In the genomic region with DNA sequence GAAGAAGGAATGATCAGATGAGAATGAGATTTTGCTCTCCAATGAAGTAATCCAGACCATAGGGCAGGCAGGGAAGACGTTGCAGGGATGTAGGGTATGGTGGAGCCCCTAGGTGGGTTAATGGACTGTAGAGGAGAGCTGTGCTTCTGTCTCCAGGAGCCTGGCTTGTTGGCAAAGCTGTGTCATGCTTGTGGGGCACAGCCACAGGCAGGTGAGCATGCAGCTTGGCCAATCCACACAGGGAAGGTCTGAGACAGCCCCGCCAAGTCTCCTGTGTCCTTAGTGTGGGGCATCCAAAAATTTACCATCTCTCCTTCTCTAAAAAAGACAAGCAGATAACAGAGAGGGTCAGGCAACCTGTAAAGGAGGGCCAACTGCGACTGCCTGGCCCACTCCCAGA, we compare ENCODE assay signal across 18 cellular contexts.
A peak's percentile ranks its signal among the peaks of the same experiment; 100 is the strongest.
DNase-seq lines count a peak whose midpoint lies in the region; ATAC-seq and TF ChIP-seq lines count a peak whose summit lies in the region.
"Had no signal": no experiment of that assay in that cellular context is flagged by ENCODE, and none has a peak within 500 bp of the region (broad histone marks: within the 10 kb centered on the region; RNA-seq: fewer than 3 reads in every experiment).

No MANE protein-coding gene starts in this region.

- DNase-seq in activated CD4-positive, alpha-beta T cell treated with anti-CD3 and anti-CD28 coated beads, Interleukin-2, amount 10 ng/mL, durations not matched to agents 7 days and 5 days = no peak
- DNase-seq in activated CD4-positive, alpha-beta T cell treated with anti-CD3 and anti-CD28 coated beads for 48 hours = no peak
- DNase-seq in T-helper 17 cell = no peak
- peak; percentile 76 for DNase-seq in thyroid gland
- DNase-seq in uterus = no peak
- no peak for DNase-seq in SJCRH30
- DNase-seq: AML-193; Caco-2; Calu3; CD4-positive, alpha-beta T cell; CD8-positive, alpha-beta T cell; DMS79 treated with DMSO at 0.1 percent for 48 hours; GF-D8 had no signal

- no peak for TF ChIP-seq POLR2A in thyroid gland (IDR thresholded peaks at IDR 0.05)
- no peak for TF ChIP-seq POLR2A in uterus (IDR thresholded peaks at IDR 0.05)

- H3K27ac ChIP-seq in thyroid gland = peak overlapping the region; percentile 55 to 89 (median 88)
- no peak overlapping the region for H3K27ac ChIP-seq in uterus
- H3K27ac ChIP-seq in SJCRH30 = no peak overlapping the region
- H3K27ac ChIP-seq: 22Rv1; A549; BLaER1 treated with 17β-estradiol and CSF1 and Interleukin-3, amounts not matched to agents 10 nM and 100 nM; C4-2B had no signal

- no peak for ATAC-seq in T-helper 17 cell
- ATAC-seq: A549; CD8-positive, alpha-beta T cell had no signal

- H3K9me3 Mint-ChIP-seq in activated CD4-positive, alpha-beta T cell treated with anti-CD3 and anti-CD28 coated beads, Interleukin-2, amount 10 ng/mL, durations not matched to agents 7 days and 5 days = no peaks in the 10 kb centered on the region
- H3K9me3 Mint-ChIP-seq: CD4-positive, alpha-beta T cell; CD8-positive, alpha-beta T cell had no signal

- TF ChIP-seq CTCF in thyroid gland (IDR thresholded peaks at IDR 0.05) (no peak), uterus (IDR thresholded peaks at IDR 0.05) (no peak)

- intact Hi-C loops in thyroid gland (cut with DNase I) (no loop called here), uterus (cut with DNase I; ENCODE audit: low total_unique reads) (no loop called here)

- CTCF ChIA-PET in activated CD4-positive, alpha-beta T cell treated with anti-CD3 and anti-CD28 coated beads, Interleukin-2, amount 10 ng/mL, durations not matched to agents 7 days and 5 days (lab: Charles Lee) = no interaction called here

- H3K4me3 Mint-ChIP-seq in activated CD4-positive, alpha-beta T cell treated with anti-CD3 and anti-CD28 coated beads, Interleukin-2, amount 10 ng/mL, durations not matched to agents 7 days and 5 days = no peak overlapping the region
- no peak overlapping the region for H3K4me3 Mint-ChIP-seq in T-helper 17 cell
- H3K4me3 Mint-ChIP-seq: B cell; CD4-positive, alpha-beta T cell; CD8-positive, alpha-beta T cell had no signal

- WGBS in thyroid gland, 2 donors = 56 to 67% methylated on average over 3 of the region's 3 CpGs

- POLR2A ChIA-PET in activated CD4-positive, alpha-beta T cell treated with anti-CD3 and anti-CD28 coated beads, Interleukin-2, amount 10 ng/mL, durations not matched to agents 7 days and 5 days (lab: Charles Lee) = no interaction called here

- H3K4me1 Mint-ChIP-seq in activated CD4-positive, alpha-beta T cell treated with anti-CD3 and anti-CD28 coated beads, Interleukin-2, amount 10 ng/mL, durations not matched to agents 7 days and 5 days = no peaks in the 10 kb centered on the region
- H3K4me1 Mint-ChIP-seq in T-helper 17 cell = peaks cover 5% of the 10 kb centered on the region
- H3K4me1 Mint-ChIP-seq: B cell had no signal

- H3K27me3 Mint-ChIP-seq in activated CD4-positive, alpha-beta T cell treated with anti-CD3 and anti-CD28 coated beads, Interleukin-2, amount 10 ng/mL, durations not matched to agents 7 days and 5 days = no peaks in the 10 kb centered on the region
- H3K27me3 Mint-ChIP-seq in T-helper 17 cell = peaks cover 31% of the 10 kb centered on the region
- H3K27me3 Mint-ChIP-seq: CD4-positive, alpha-beta T cell had no signal

- H3K4me3 ChIP-seq in thyroid gland (replicated peaks in 1 of 3) (no peak overlapping the region), uterus (no peak overlapping the region), SJCRH30 (no peak overlapping the region)
- H3K4me3 ChIP-seq: A549; BLaER1 treated with 17β-estradiol and CSF1 and Interleukin-3, amounts not matched to agents 10 nM and 100 nM had no signal

- no peaks in the 10 kb centered on the region for H3K36me3 Mint-ChIP-seq in activated CD4-positive, alpha-beta T cell treated with anti-CD3 and anti-CD28 coated beads, Interleukin-2, amount 10 ng/mL, durations not matched to agents 7 days and 5 days (ENCODE audit: low read depth)
- peaks cover 10% of the 10 kb centered on the region for H3K36me3 Mint-ChIP-seq in T-helper 17 cell (ENCODE audit: low read depth)
- H3K36me3 Mint-ChIP-seq: CD8-positive, alpha-beta T cell had no signal

- H3K4me1 ChIP-seq in thyroid gland (peaks cover 44 to 55% of the 10 kb centered on the region in 2 donors), uterus (no peaks in the 10 kb centered on the region), SJCRH30 (peaks cover 10% of the 10 kb centered on the region)
- H3K4me1 ChIP-seq: A549 had no signal

- peak overlapping the region; percentile 17 for H3K27ac Mint-ChIP-seq in activated CD4-positive, alpha-beta T cell treated with anti-CD3 and anti-CD28 coated beads, Interleukin-2, amount 10 ng/mL, durations not matched to agents 7 days and 5 days
- H3K27ac Mint-ChIP-seq in T-helper 17 cell = peak overlapping the region; percentile 27
- H3K27ac Mint-ChIP-seq: B cell; CD4-positive, alpha-beta T cell; CD8-positive, alpha-beta T cell had no signal

- H3K27me3 ChIP-seq in thyroid gland = no peaks in the 10 kb centered on the region
- H3K27me3 ChIP-seq in uterus = no peaks in the 10 kb centered on the region
- H3K27me3 ChIP-seq in SJCRH30 = no peaks in the 10 kb centered on the region; the same call in 1 of the 2 replicates
- H3K27me3 ChIP-seq: BLaER1 treated with 17β-estradiol and CSF1 and Interleukin-3, amounts not matched to agents 10 nM and 100 nM had no signal

- H3K9me3 ChIP-seq in T-helper 17 cell (ENCODE audit: control insufficient read depth, low read length, poor library complexity, severe bottlenecking) = no peaks in the 10 kb centered on the region
- no peaks in the 10 kb centered on the region for H3K9me3 ChIP-seq in thyroid gland
- no peaks in the 10 kb centered on the region for H3K9me3 ChIP-seq in uterus
- H3K9me3 ChIP-seq in SJCRH30 (replicated peaks) = no peaks in the 10 kb centered on the region
- H3K9me3 ChIP-seq: A549; BLaER1 treated with 17β-estradiol and CSF1 and Interleukin-3, amounts not matched to agents 10 nM and 100 nM; Caco-2 had no signal

- H3K36me3 ChIP-seq in thyroid gland = no peaks in the 10 kb centered on the region
- H3K36me3 ChIP-seq in uterus = no peaks in the 10 kb centered on the region
- no peaks in the 10 kb centered on the region for H3K36me3 ChIP-seq in SJCRH30
- H3K36me3 ChIP-seq: BLaER1 treated with 17β-estradiol and CSF1 and Interleukin-3, amounts not matched to agents 10 nM and 100 nM had no signal

Comparison
In these comparisons a context has a peak if more than half of its experiments do, and no peak if none do; other contexts are left out.
1. DNase-seq: peak in thyroid gland (2 of 2); none in activated CD4-positive, alpha-beta T cell treated with anti-CD3 and anti-CD28 coated beads, Interleukin-2, amount 10 ng/mL, durations not matched to agents 7 days and 5 days (single experiment), activated CD4-positive, alpha-beta T cell treated with anti-CD3 and anti-CD28 coated beads for 48 hours (single experiment), T-helper 17 cell (0 of 3), uterus (0 of 2) and SJCRH30 (0 of 2).
2. H3K27ac ChIP-seq: peak in thyroid gland (3 of 3); none in uterus (0 of 2) and SJCRH30 (single experiment).